18 cellular contexts compared by ENCODE assay signal in genomic region chr13:41608779-41609178, GRCh38.
DNase-seq lines count a peak whose midpoint lies in the region; ATAC-seq and TF ChIP-seq lines count a peak whose summit lies in the region.
"Had no signal": no experiment of that assay in that cellular context is flagged by ENCODE, and none has a peak within 500 bp of the region (broad histone marks: within the 10 kb centered on the region; RNA-seq: fewer than 3 reads in every experiment).

No MANE protein-coding gene starts in this region.

- no peak overlapping the region for H3K4me2 ChIP-seq in fibroblast of lung (ENCODE audit: extremely low read depth, insufficient read depth, low read length)

- H3K36me3 ChIP-seq in fibroblast of lung (ENCODE audit: control insufficient read depth, insufficient read depth, low read length) (no peaks in the 10 kb centered on the region), adrenal gland (replicated peaks in 1 of 2) (peaks cover 0 to 6% of the 10 kb centered on the region in 2 donors)

- no peak overlapping the region for H3K4me3 Mint-ChIP-seq in HFFc6
- no peak overlapping the region for H3K4me3 Mint-ChIP-seq in nephron

- H4K20me1 ChIP-seq in fibroblast of lung (ENCODE audit: control insufficient read depth, extremely low read depth, insufficient read depth, low read length), result no peaks in the 10 kb centered on the region

- no peak for TF ChIP-seq CTCF in HFFc6 (IDR thresholded peaks at IDR 0.05)
- TF ChIP-seq CTCF in fibroblast of lung (conservative IDR thresholded peaks at IDR 0.05 in 1 of 2, IDR thresholded peaks at IDR 0.05 in 1 of 2; ENCODE audit: low read depth in 1 of 2, low read length in 2 of 2), result no peak
- TF ChIP-seq CTCF in nephron (IDR thresholded peaks at IDR 0.05; ENCODE audit: unreplicated experiment in 3 of 3), result no peak
- TF ChIP-seq CTCF in adrenal gland (IDR thresholded peaks at IDR 0.05), result no peak
- TF ChIP-seq CTCF in RWPE1 (conservative IDR thresholded peaks at IDR 0.05; ENCODE audit: low read depth), result no peak

- 69 to 93% (median 90%) methylated on average over 1 of the region's 1 CpG for WGBS in adrenal gland, 4 donors

- H3K9me3 Mint-ChIP-seq in HFFc6, result no peaks in the 10 kb centered on the region
- no peaks in the 10 kb centered on the region for H3K9me3 Mint-ChIP-seq in nephron

- H3K4me1 ChIP-seq in fibroblast of lung (ENCODE audit: control insufficient read depth, extremely low read depth, insufficient read depth, low read length), result peaks cover 14% of the 10 kb centered on the region
- peaks cover 0 to 2% of the 10 kb centered on the region in 2 donors for H3K4me1 ChIP-seq in adrenal gland (replicated peaks in 1 of 2)

- H3K9me3 ChIP-seq in fibroblast of lung (ENCODE audit: control insufficient read depth, insufficient read depth, low read depth, low read length) (no peaks in the 10 kb centered on the region), adrenal gland (replicated peaks in 1 of 3) (no peaks in the 10 kb centered on the region)
- H3K9me3 ChIP-seq: HAP-1 had no signal

- TF ChIP-seq POLR2A in adrenal gland (IDR thresholded peaks at IDR 0.05), result no peak

- H3K27me3 Mint-ChIP-seq in HFFc6 (ENCODE audit: insufficient read depth), result peaks cover 2% of the 10 kb centered on the region; the same call in 1 of the 2 replicates
- no peaks in the 10 kb centered on the region for H3K27me3 Mint-ChIP-seq in nephron (ENCODE audit: low read depth)

- no peak overlapping the region for H3K9ac ChIP-seq in fibroblast of lung (ENCODE audit: insufficient read depth, low read length)

- H3K27me3 ChIP-seq in fibroblast of lung (ENCODE audit: control insufficient read depth, insufficient read depth, low read length) (no peaks in the 10 kb centered on the region), adrenal gland (no peaks in the 10 kb centered on the region)

- H2AFZ ChIP-seq in fibroblast of lung (ENCODE audit: low read length), result no peak overlapping the region

- POLR2A ChIA-PET in RWPE1 (lab: Yijun Ruan, JAX; ENCODE audit: low non-redundant PET), result no interaction called here

- H3K36me3 Mint-ChIP-seq in HFFc6 (ENCODE audit: low read depth) (peaks cover 24% of the 10 kb centered on the region), nephron (ENCODE audit: low read depth) (peaks cover 42% of the 10 kb centered on the region)

- H3K27ac Mint-ChIP-seq in HFFc6 (no peak overlapping the region), nephron (peak overlapping the region; percentile 23 to 61 (median 34))

- intact Hi-C loops in adrenal gland (cut with DNase I), result no loop called here
- intact Hi-C loops in posterior cingulate gyrus (cut with DNase I), result no loop called here

- peaks cover 42% of the 10 kb centered on the region for H3K4me1 Mint-ChIP-seq in HFFc6 (ENCODE audit: low read depth)
- peaks cover 45% of the 10 kb centered on the region for H3K4me1 Mint-ChIP-seq in nephron

- H3K27ac ChIP-seq in fibroblast of lung (ENCODE audit: insufficient read depth, low read length), result peak overlapping the region; percentile 6
- no peak overlapping the region for H3K27ac ChIP-seq in adrenal gland
- H3K27ac ChIP-seq in RWPE1, result no peak overlapping the region
- H3K27ac ChIP-seq: C4-2B had no signal

- CTCF ChIA-PET in RWPE1 (lab: Yijun Ruan, JAX), result no interaction called here

- peak; percentile 67 for ATAC-seq in SK-N-SH treated with all-trans-retinoic acid at 6 μM for 48 hours
- ATAC-seq in activated CD4-positive, CD25-positive, alpha-beta regulatory T cell treated with anti-CD3 and anti-CD28 coated beads, Interleukin-2, amount 50 U/mL, for 24 hours, result no peak

- H3K79me2 ChIP-seq in fibroblast of lung (ENCODE audit: control insufficient read depth, insufficient read depth, low read length), result no peaks in the 10 kb centered on the region

- DNase-seq in HFFc6 (peak; percentile 12), fibroblast of lung (ENCODE audit: low read depth in 2 of 2) (peak; percentile 28 to 45), adrenal gland (no peak), RWPE1 (ENCODE audit: low spot score) (no peak), posterior cingulate gyrus (no peak)
- DNase-seq: AML-193; DMS79; NCI-H1092 treated with DMSO at 0.1 percent for 48 hours; NCI-H146; NCI-H2029 treated with DMSO at 0.1 percent for 48 hours; NCI-H748 treated with DMSO at 0.1 percent for 48 hours; NK-92 treated with Interleukin-12 subunit alpha and Interleukin-12 subunit beta, amount 100 ng/mL, for 24 hours; SHP77 had no signal

- no peak overlapping the region for H3K4me3 ChIP-seq in fibroblast of lung (replicated peaks in 1 of 4; ENCODE audit: control extremely low read depth in 1 of 4, insufficient read depth in 1 of 4, low read depth in 3 of 4, low read length in 4 of 4)
- no peak overlapping the region for H3K4me3 ChIP-seq in adrenal gland
- H3K4me3 ChIP-seq: HAP-1 had no signal

TF ChIP-seq in SK-N-SH treated with all-trans-retinoic acid at 6 μM for 48 hours, 23 proteins besides CTCF, POLR2A, EP300 and RAD21 (continues in another document):
- TF ChIP-seq TSHZ2 (CRISPR knock-in tag; IDR thresholded peaks at IDR 0.05), result 0 out of 2 replicates have a peak, but pooled peaks have one; percentile 66
- TF ChIP-seq ESRRG (CRISPR knock-in tag; IDR thresholded peaks at IDR 0.05), result no peak
- no peak for TF ChIP-seq GLIS3 (CRISPR knock-in tag; IDR thresholded peaks at IDR 0.05)
- no peak for TF ChIP-seq ZC3H10 (CRISPR knock-in tag; IDR thresholded peaks at IDR 0.05)
- no peak for TF ChIP-seq CSRNP3 (CRISPR knock-in tag; IDR thresholded peaks at IDR 0.05)
- TF ChIP-seq OSR1 (CRISPR knock-in tag; IDR thresholded peaks at IDR 0.05), result no peak
- no peak for TF ChIP-seq POU6F1 (CRISPR knock-in tag; IDR thresholded peaks at IDR 0.05; ENCODE audit: borderline replicate concordance, low read depth)
- TF ChIP-seq PATZ1 (CRISPR knock-in tag; IDR thresholded peaks at IDR 0.05; ENCODE audit: borderline replicate concordance), result no peak
- no peak for TF ChIP-seq TOX (CRISPR knock-in tag; IDR thresholded peaks at IDR 0.05; ENCODE audit: borderline replicate concordance)

Comparison
In these comparisons a context has a peak if more than half of its experiments do, and no peak if none do; other contexts are left out.
1. DNase-seq: peak in HFFc6 (single experiment) and fibroblast of lung (2 of 2); none in adrenal gland (0 of 7), RWPE1 (single experiment) and posterior cingulate gyrus (0 of 10).